Comparison of ENCODE assay signal across 17 cellular contexts in genomic region chr3:129622418-129622872, GRCh38. TPM values are rescaled to one million over a fixed set of nuclear protein-coding genes. Genes with fewer than 3 reads are reported as not detected.
A peak's percentile ranks its signal among the peaks of the same experiment; 100 is the strongest.
DNase-seq lines count a peak whose midpoint lies in the region; ATAC-seq and TF ChIP-seq lines count a peak whose summit lies in the region.
"Had no signal": no experiment of that assay in that cellular context is flagged by ENCODE, and none has a peak within 500 bp of the region (broad histone marks: within the 10 kb centered on the region; RNA-seq: fewer than 3 reads in every experiment).

No MANE protein-coding gene starts in this region.

- peak; percentile 29 for DNase-seq in left ventricle myocardium inferior
- no peak for DNase-seq in cardiac septum (ENCODE audit: low spot score)
- DNase-seq in left colon = peak; percentile 21 to 25
- no peak for DNase-seq in vagina (ENCODE audit: extremely low spot score in 2 of 2)
- no peak for DNase-seq in NCI-H128 (lab: John Stamatoyannopoulos, UW; ENCODE audit: unreplicated experiment)
- DNase-seq in COR-L47 (lab: John Stamatoyannopoulos, UW) = no peak
- no peak for DNase-seq in GM20000 (ENCODE audit: low spot score)
- DNase-seq: activated CD4-positive, alpha-beta T cell treated with anti-CD3 and anti-CD28 coated beads for 48 hours; activated naive CD8-positive, alpha-beta T cell treated with anti-CD3 and anti-CD28 coated beads, Interleukin-2, amount 10 ng/mL, durations not matched to agents 7 days and 5 days; activated T-cell treated with anti-CD3 and anti-CD28 coated beads, Interleukin-2, amount 50 U/mL, for 24 hours; caudate nucleus; HCEC 1CT; NCI-H1417 treated with DMSO at 0.1 percent for 48 hours had no signal

- intact Hi-C loops in left ventricle myocardium inferior (cut with micrococcal nuclease) = no loop called here
- intact Hi-C loops in cardiac septum (cut with DNase I) = no loop called here
- intact Hi-C loops in left colon (cut with DNase I, micrococcal nuclease) = no loop called here
- intact Hi-C loops in vagina (cut with DNase I) = loop anchor here (10.0 kb wide), 1 partner anchor 202 kb away; no protein-coding TSS in a partner anchor

- H3K27ac ChIP-seq in left ventricle myocardium inferior (replicated peaks) (peak overlapping the region; percentile 99), parathyroid adenoma (peak overlapping the region; percentile 70), vagina (peak overlapping the region; percentile 93)
- H3K27ac ChIP-seq: SJSA1 had no signal

- no peaks in the 10 kb centered on the region for H3K9me3 ChIP-seq in left ventricle myocardium inferior (replicated peaks)
- no peaks in the 10 kb centered on the region for H3K9me3 ChIP-seq in parathyroid adenoma (ENCODE audit: control insufficient read depth, low read length)
- no peaks in the 10 kb centered on the region for H3K9me3 ChIP-seq in vagina
- H3K9me3 ChIP-seq: SJSA1 had no signal

- H3K27me3 ChIP-seq in left ventricle myocardium inferior (ENCODE audit: low read depth) (no peaks in the 10 kb centered on the region), parathyroid adenoma (ENCODE audit: control insufficient read depth, insufficient read depth, low read length) (no peaks in the 10 kb centered on the region), vagina (no peaks in the 10 kb centered on the region)
- H3K27me3 ChIP-seq: SJSA1 had no signal

- H3K36me3 ChIP-seq in left ventricle myocardium inferior (no peaks in the 10 kb centered on the region), parathyroid adenoma (ENCODE audit: control insufficient read depth, insufficient read depth, low read length) (no peaks in the 10 kb centered on the region), vagina (no peaks in the 10 kb centered on the region)
- H3K36me3 ChIP-seq: SJSA1 had no signal

- H3K4me2 ChIP-seq in parathyroid adenoma (ENCODE audit: low read length) = no peak overlapping the region

- no peak for ATAC-seq in left colon
- ATAC-seq: natural killer cell treated with Interleukin-12 subunit alpha and Interleukin-12 subunit beta and Interleukin-15 and Interleukin-18, amount 100 ng/mL, for 72 hours; stimulated activated effector memory CD8-positive, alpha-beta T cell treated with anti-CD3 and anti-CD28 coated beads, Interleukin-12 subunit alpha, Interleukin-12 subunit beta, amount 100 ng/mL, for 72 hours had no signal

- H3K4me1 ChIP-seq in left ventricle myocardium inferior (peaks cover 100% of the 10 kb centered on the region), parathyroid adenoma (peaks cover 6% of the 10 kb centered on the region), vagina (peaks cover 60% of the 10 kb centered on the region)

- H3K9ac ChIP-seq in parathyroid adenoma = no peak overlapping the region

- TF ChIP-seq CTCF in left ventricle myocardium inferior (IDR thresholded peaks at IDR 0.05; ENCODE audit: borderline replicate concordance) = no peak
- TF ChIP-seq CTCF in parathyroid adenoma (IDR thresholded peaks at IDR 0.05) = no peak
- TF ChIP-seq CTCF in vagina (IDR thresholded peaks at IDR 0.05) = no peak
- no peak for TF ChIP-seq CTCF in GM20000 (IDR thresholded peaks at IDR 0.05; ENCODE audit: extremely low read depth, missing control alignments)

- H2AFZ ChIP-seq in parathyroid adenoma = no peak overlapping the region

- no peak overlapping the region for H3K4me3 ChIP-seq in left ventricle myocardium inferior
- no peak overlapping the region for H3K4me3 ChIP-seq in parathyroid adenoma (ENCODE audit: low read depth, low read length)
- H3K4me3 ChIP-seq in vagina = no peak overlapping the region
- H3K4me3 ChIP-seq: SJSA1 had no signal

- no peak for TF ChIP-seq POLR2A in vagina (IDR thresholded peaks at IDR 0.05)

- no peaks in the 10 kb centered on the region for H3K79me2 ChIP-seq in parathyroid adenoma

RNA-seq across cellular contexts. Expression of gene PLXND1, which starts 16.0 kb away (rescaled TPM):
- total RNA-seq in left ventricle myocardium inferior (45.5 TPM), cardiac septum (54.8 TPM), left colon (10 to 100 TPM; 16.5 to 38.8 TPM), vagina (96.5 TPM)

Comparison
In these comparisons a context has a peak if more than half of its experiments do, and no peak if none do; other contexts are left out.
1. DNase-seq: peak in left ventricle myocardium inferior (single experiment) and left colon (2 of 2); none in cardiac septum (single experiment), vagina (0 of 2), NCI-H128 (single experiment), COR-L47 (single experiment) and GM20000 (single experiment).
2. Peak in every context shown above with its lines, with median percentiles within 50 percentile points of each other: H3K27ac ChIP-seq.